1 cellular context compared by ENCODE assay signal in genomic region chr10:119500138-119500795, GRCh38.
TF ChIP-seq lines count a peak whose summit lies in the region.

No MANE protein-coding gene starts in this region.

TF ChIP-seq in SK-N-SH, 30 proteins besides CTCF, POLR2A, EP300 and RAD21 (continued from another document):
- no peak for TF ChIP-seq IRF3 (IDR thresholded peaks at IDR 0.05; ENCODE audit: low read depth, low read length)
- TF ChIP-seq POLR2AphosphoS5 (IDR thresholded peaks at IDR 0.05; ENCODE audit: low read depth, low read length) = no peak
- TF ChIP-seq EZH2phosphoT487 (IDR thresholded peaks at IDR 0.05; ENCODE audit: borderline replicate concordance, low read depth) = no peak
- TF ChIP-seq, protein P1, sequence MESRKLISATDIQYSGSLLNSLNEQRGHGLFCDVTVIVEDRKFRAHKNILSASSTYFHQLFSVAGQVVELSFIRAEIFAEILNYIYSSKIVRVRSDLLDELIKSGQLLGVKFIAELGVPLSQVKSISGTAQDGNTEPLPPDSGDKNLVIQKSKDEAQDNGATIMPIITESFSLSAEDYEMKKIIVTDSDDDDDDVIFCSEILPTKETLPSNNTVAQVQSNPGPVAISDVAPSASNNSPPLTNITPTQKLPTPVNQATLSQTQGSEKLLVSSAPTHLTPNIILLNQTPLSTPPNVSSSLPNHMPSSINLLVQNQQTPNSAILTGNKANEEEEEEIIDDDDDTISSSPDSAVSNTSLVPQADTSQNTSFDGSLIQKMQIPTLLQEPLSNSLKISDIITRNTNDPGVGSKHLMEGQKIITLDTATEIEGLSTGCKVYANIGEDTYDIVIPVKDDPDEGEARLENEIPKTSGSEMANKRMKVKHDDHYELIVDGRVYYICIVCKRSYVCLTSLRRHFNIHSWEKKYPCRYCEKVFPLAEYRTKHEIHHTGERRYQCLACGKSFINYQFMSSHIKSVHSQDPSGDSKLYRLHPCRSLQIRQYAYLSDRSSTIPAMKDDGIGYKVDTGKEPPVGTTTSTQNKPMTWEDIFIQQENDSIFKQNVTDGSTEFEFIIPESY (IDR thresholded peaks at IDR 0.05; ENCODE audit: borderline replicate concordance, low read depth) = no peak
- no peak for TF ChIP-seq SMC3 (IDR thresholded peaks at IDR 0.05; ENCODE audit: low read depth, low read length)
- no peak for TF ChIP-seq MEF2A (IDR thresholded peaks at IDR 0.05; ENCODE audit: borderline replicate concordance, low read depth)
- no peak for TF ChIP-seq NFIC (IDR thresholded peaks at IDR 0.05; ENCODE audit: borderline replicate concordance)
